In the genomic region with DNA sequence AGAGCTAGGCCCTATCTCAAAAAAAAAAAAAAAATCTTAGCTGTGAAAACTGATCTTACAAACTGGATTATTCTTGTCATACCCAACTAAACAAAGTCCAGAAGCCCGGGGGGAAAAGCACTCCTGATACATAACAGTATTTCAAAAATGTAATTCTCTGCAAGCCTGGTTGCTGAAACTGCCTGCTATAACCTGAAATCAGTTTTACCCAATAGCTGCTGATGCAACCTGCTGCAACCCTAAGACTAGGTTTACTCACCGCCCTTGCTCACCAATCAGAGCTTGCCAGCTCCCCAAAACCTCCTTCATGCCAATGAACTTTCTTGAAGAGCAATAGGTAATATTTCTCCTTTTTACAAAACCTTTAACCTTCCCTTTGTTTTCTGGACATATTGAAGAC, we compare ENCODE assay signal across 22 cellular contexts. TPM values are rescaled to one million over a fixed set of nuclear protein-coding genes. Genes with fewer than 3 reads are reported as not detected.
DNase-seq lines count a peak whose midpoint lies in the region; ATAC-seq and TF ChIP-seq lines count a peak whose summit lies in the region.
"Had no signal": no experiment of that assay in that cellular context is flagged by ENCODE, and none has a peak within 500 bp of the region (broad histone marks: within the 10 kb centered on the region; RNA-seq: fewer than 3 reads in every experiment).

No MANE protein-coding gene starts in this region.

- DNase-seq in EL (peak; percentile 43), astrocyte of the spinal cord (ENCODE audit: low read depth, low spot score) (peak; percentile 23), fibroblast of villous mesenchyme (ENCODE audit: low read depth) (peak; percentile 63)
- DNase-seq: activated CD4-positive, alpha-beta T cell treated with anti-CD3 and anti-CD28 coated beads, Interleukin-2, amount 10 ng/mL, durations not matched to agents 7 days and 5 days; activated naive CD8-positive, alpha-beta T cell treated with anti-CD3 and anti-CD28 coated beads, Interleukin-2, amount 10 ng/mL, durations not matched to agents 7 days and 5 days; activated T-cell treated with anti-CD3 and anti-CD28 coated beads, Interleukin-2, amount 50 U/mL, for 24 hours; BE2C; central memory CD4-positive, alpha-beta T cell; effector CD8-positive, alpha-beta T cell; GF-D8; hippocampal formation; kidney; natural killer cell; NCI-H1417 treated with DMSO at 0.1 percent for 48 hours had no signal

- no peak for TF ChIP-seq RAD21 in Ishikawa (IDR thresholded peaks at IDR 0.05; ENCODE audit: low read depth)

- TF ChIP-seq EP300 in Ishikawa (IDR thresholded peaks at IDR 0.05; ENCODE audit: borderline replicate concordance), result no peak

- in situ Hi-C loops in astrocyte of the spinal cord (cut with HindIII; ENCODE audit: low sequenced_read_pairs), result no loop called here

- no peak for ATAC-seq in GM18502 (IDR thresholded peaks at IDR 0.05; ENCODE audit: poor library complexity, unreplicated experiment)
- ATAC-seq in GM21367 (IDR thresholded peaks at IDR 0.05; ENCODE audit: unreplicated experiment), result no peak
- ATAC-seq in HG02885 (IDR thresholded peaks at IDR 0.05; ENCODE audit: poor library complexity, unreplicated experiment), result no peak
- ATAC-seq: GM12878, natural killer cell had no signal

- H3K4me3 ChIP-seq in astrocyte of the spinal cord (ENCODE audit: low read depth, low read length) (no peak overlapping the region), fibroblast of villous mesenchyme (ENCODE audit: low read depth, low read length) (no peak overlapping the region)
- H3K4me3 ChIP-seq: GM12878, skin epidermis, suprapubic skin had no signal

- TF ChIP-seq CTCF in astrocyte of the spinal cord (IDR thresholded peaks at IDR 0.05; ENCODE audit: low read depth, low read length), result no peak
- no peak for TF ChIP-seq CTCF in fibroblast of villous mesenchyme (IDR thresholded peaks at IDR 0.05; ENCODE audit: insufficient read depth, low read depth, low read length)

TF ChIP-seq in Ishikawa, 13 proteins besides CTCF, POLR2A, EP300 and RAD21:
- TF ChIP-seq TEAD4 (IDR thresholded peaks at IDR 0.05) (no peak), ZBTB7A (IDR thresholded peaks at IDR 0.05; ENCODE audit: low read depth) (no peak), CEBPB (IDR thresholded peaks at IDR 0.05) (peak; percentile 70)
- TF ChIP-seq, protein P1, sequence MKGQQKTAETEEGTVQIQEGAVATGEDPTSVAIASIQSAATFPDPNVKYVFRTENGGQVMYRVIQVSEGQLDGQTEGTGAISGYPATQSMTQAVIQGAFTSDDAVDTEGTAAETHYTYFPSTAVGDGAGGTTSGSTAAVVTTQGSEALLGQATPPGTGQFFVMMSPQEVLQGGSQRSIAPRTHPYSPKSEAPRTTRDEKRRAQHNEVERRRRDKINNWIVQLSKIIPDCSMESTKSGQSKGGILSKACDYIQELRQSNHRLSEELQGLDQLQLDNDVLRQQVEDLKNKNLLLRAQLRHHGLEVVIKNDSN (IDR thresholded peaks at IDR 0.05), result no peak
TF ChIP-seq in Ishikawa: peak in this region for 1.

RNA-seq across cellular contexts. Expression of a gene that starts 12.4 kb away (rescaled TPM):
- not detected in 2 replicates for total RNA-seq in fibroblast of villous mesenchyme
- total RNA-seq: activated CD4-positive, alpha-beta T cell treated with anti-CD3 and anti-CD28 coated beads, Interleukin-2, amount 10 ng/mL, durations not matched to agents 7 days and 5 days; activated naive CD8-positive, alpha-beta T cell treated with anti-CD3 and anti-CD28 coated beads, Interleukin-2, amount 10 ng/mL, durations not matched to agents 7 days and 5 days; fibroblast of lung; kidney; natural killer cell; suprapubic skin had no signal

RNA-seq across cellular contexts. Expression of a gene that starts 16.3 kb away (rescaled TPM):
- 19.0 and 22.5 TPM in 2 replicates for total RNA-seq in fibroblast of villous mesenchyme

RNA-seq across cellular contexts. Expression of a gene that starts 50.5 kb away (rescaled TPM):
- 351 and 365 TPM in 2 replicates for total RNA-seq in fibroblast of villous mesenchyme
